Comparison of ENCODE assay signal across 16 cellular contexts in the genomic region with DNA sequence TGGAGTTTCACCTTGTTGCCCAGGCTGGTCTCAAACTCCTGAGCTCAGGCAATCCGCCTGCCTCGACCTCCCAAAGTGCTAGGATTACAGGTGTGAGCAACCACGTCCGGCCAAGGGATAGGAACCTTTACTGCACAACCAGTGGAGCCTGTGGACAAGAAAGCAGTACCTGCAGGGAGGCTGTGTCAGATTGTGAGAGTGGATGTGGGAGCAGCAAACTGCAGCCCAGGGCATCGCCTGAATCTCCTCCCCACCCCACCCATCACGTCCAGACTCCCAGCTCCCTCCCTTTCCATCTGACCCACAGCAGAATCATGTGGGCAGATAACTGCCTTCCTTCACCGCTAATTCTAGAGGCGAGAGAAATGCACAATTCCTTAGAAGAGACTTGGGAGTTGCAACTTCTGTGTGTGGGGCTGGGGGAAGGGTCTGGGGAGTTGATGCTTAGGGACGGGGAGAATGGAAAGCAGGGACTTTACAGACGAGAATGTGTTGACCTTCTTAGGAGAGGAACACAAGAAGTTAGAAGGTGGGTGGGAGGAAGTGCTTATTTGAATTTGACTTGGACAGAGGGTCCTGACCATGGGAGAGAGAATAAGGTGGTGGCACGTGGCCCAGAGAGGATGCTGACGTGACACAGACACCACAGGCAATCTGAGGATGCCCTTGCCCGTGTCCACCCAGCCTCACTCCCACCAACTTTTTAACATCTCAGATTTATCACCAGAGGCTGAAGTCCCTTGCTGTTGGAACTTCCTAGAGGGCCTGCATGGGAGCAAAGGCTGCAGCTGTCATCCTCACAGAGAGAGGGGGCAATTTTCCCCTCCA. TPM values are rescaled to one million over a fixed set of nuclear protein-coding genes. Genes with fewer than 3 reads are reported as not detected.
DNase-seq lines count a peak whose midpoint lies in the region; ATAC-seq and TF ChIP-seq lines count a peak whose summit lies in the region.
"Had no signal": no experiment of that assay in that cellular context is flagged by ENCODE, and none has a peak within 500 bp of the region (broad histone marks: within the 10 kb centered on the region; RNA-seq: fewer than 3 reads in every experiment).

No MANE protein-coding gene starts in this region.

- no peak for TF ChIP-seq POLR2A in spleen (IDR thresholded peaks at IDR 0.05)

- intact Hi-C loops in spleen (cut with DNase I; ENCODE audit: low total_unique reads), result no loop called here

- no peaks in the 10 kb centered on the region for H3K36me3 ChIP-seq in duodenal mucosa (ENCODE audit: control insufficient read depth in 1 of 2, insufficient read depth in 2 of 2, low read length in 2 of 2)
- no peaks in the 10 kb centered on the region for H3K36me3 ChIP-seq in spleen

- H3K9ac ChIP-seq in duodenal mucosa (ENCODE audit: low read depth in 1 of 2, low read length in 2 of 2), result no peak overlapping the region
- H3K9ac ChIP-seq: GM23248 had no signal

- ATAC-seq in HG03045 (IDR thresholded peaks at IDR 0.05; ENCODE audit: unreplicated experiment), result no peak
- ATAC-seq: Panc1 had no signal

- WGBS in spleen, 5 donors, result 53 to 66% (median 61%) methylated on average over 11 to 13 of the region's 13 CpGs

- H3K9me3 ChIP-seq in duodenal mucosa (ENCODE audit: control insufficient read depth in 1 of 2, low read length in 2 of 2) (no peaks in the 10 kb centered on the region), spleen (no peaks in the 10 kb centered on the region)

- TF ChIP-seq CTCF in spleen (IDR thresholded peaks at IDR 0.05 in 8 of 11, conservative IDR thresholded peaks at IDR 0.05 in 3 of 11), result no peak

- H3K27ac ChIP-seq in duodenal mucosa (ENCODE audit: low read depth, low read length) (no peak overlapping the region), spleen (peak overlapping the region; percentile 44 to 99 (median 88))
- H3K27ac ChIP-seq: GM23248 had no signal

- peak; percentile 55 for DNase-seq in activated CD8-positive, alpha-beta memory T cell treated with anti-CD3 and anti-CD28 coated beads for 24 hours
- no peak for DNase-seq in activated CD8-positive, alpha-beta memory T cell treated with anti-CD3 and anti-CD28 coated beads, Interleukin-2, amount 50 U/mL, for 4 hours
- DNase-seq in OCI-M1 (lab: John Stamatoyannopoulos, UW) (peak; percentile 22), spleen (no peak), hypothalamus (lab: John Stamatoyannopoulos, UW) (no peak), DMS53 (lab: John Stamatoyannopoulos, UW) (no peak)
- DNase-seq: DMS79, GM23248, NCI-H1105, NCI-H2227 treated with DMSO at 0.1 percent for 48 hours, occipital lobe had no signal

- H3K4me1 ChIP-seq in duodenal mucosa (ENCODE audit: control insufficient read depth in 1 of 2, insufficient read depth in 2 of 2, low read length in 2 of 2) (peaks cover 16 to 24% of the 10 kb centered on the region in 2 donors), spleen (peaks cover 24 to 89% (median 64%) of the 10 kb centered on the region in 6 donors)

- peak overlapping the region; percentile 24 for H3K4me3 ChIP-seq in duodenal mucosa (ENCODE audit: low read depth in 1 of 2, low read length in 2 of 2)
- H3K4me3 ChIP-seq in spleen, result peak overlapping the region in 5 of 8 donors; percentile 16 to 62 (median 22)
- H3K4me3 ChIP-seq: GM23248 had no signal

- H3K27me3 ChIP-seq in duodenal mucosa (ENCODE audit: control insufficient read depth in 1 of 2, insufficient read depth in 2 of 2, low read length in 2 of 2) (no peaks in the 10 kb centered on the region), spleen (replicated peaks in 1 of 7) (peaks cover 0 to 4% (median 0%) of the 10 kb centered on the region in 7 donors)

RNA-seq across cellular contexts. Expression of gene LCP2, which starts 4.5 kb away (rescaled TPM):
- 100 to 1,000 TPM; 186 to 272 (median 219) TPM for total RNA-seq in spleen
- 10 to 100 TPM; 28.3 to 33.1 (median 29.3) TPM for polyA plus RNA-seq in spleen
- total RNA-seq: A673, GM23248, HT-29 had no signal
- polyA plus RNA-seq: GM23248 had no signal

Comparison
In these comparisons a context has a peak if more than half of its experiments do, and no peak if none do; other contexts are left out.
1. DNase-seq: peak in activated CD8-positive, alpha-beta memory T cell treated with anti-CD3 and anti-CD28 coated beads for 24 hours (single experiment) and OCI-M1 (single experiment); none in activated CD8-positive, alpha-beta memory T cell treated with anti-CD3 and anti-CD28 coated beads, Interleukin-2, amount 50 U/mL, for 4 hours (single experiment), spleen (single experiment), hypothalamus (0 of 51) and DMS53 (single experiment).